15 cellular contexts compared by ENCODE assay signal in genomic region chr20:25022680-25023079, GRCh38. TPM values are rescaled to one million over a fixed set of nuclear protein-coding genes. Genes with fewer than 3 reads are reported as not detected.
DNase-seq lines count a peak whose midpoint lies in the region; TF ChIP-seq lines count a peak whose summit lies in the region.
"Had no signal": no experiment of that assay in that cellular context is flagged by ENCODE, and none has a peak within 500 bp of the region (broad histone marks: within the 10 kb centered on the region; RNA-seq: fewer than 3 reads in every experiment).

No MANE protein-coding gene starts in this region.

- intact Hi-C loops in MCF 10A (cut with micrococcal nuclease): no loop called here

- no peaks in the 10 kb centered on the region for H3K36me3 ChIP-seq in brain microvascular endothelial cell (replicated peaks)

- in situ Hi-C loops in brain microvascular endothelial cell (cut with HindIII; ENCODE audit: low pct_ligation_motif_present, low sequenced_read_pairs): no loop called here

- H3K27ac Mint-ChIP-seq in MCF 10A (ENCODE audit: low read depth, unreplicated experiment): no peak overlapping the region
- H3K27ac Mint-ChIP-seq: B cell had no signal

- CTCF ChIA-PET in MCF 10A (lab: Yijun Ruan, JAX): interaction anchor here (1.0 to 4.8 kb wide), 5 partner anchors 11 to 156 kb away, joined by 3 to 30 read pairs (median 5); no protein-coding TSS in a partner anchor

- H3K4me1 Mint-ChIP-seq in MCF 10A (ENCODE audit: insufficient read depth, unreplicated experiment): peaks cover 17% of the 10 kb centered on the region

- H3K4me3 Mint-ChIP-seq in MCF 10A (ENCODE audit: unreplicated experiment): no peak overlapping the region
- H3K4me3 Mint-ChIP-seq: B cell had no signal

- TF ChIP-seq CTCF in MCF 10A (IDR thresholded peaks at IDR 0.05; ENCODE audit: unreplicated experiment) (no peak), brain microvascular endothelial cell (IDR thresholded peaks at IDR 0.05; ENCODE audit: low read depth, low read length, missing control alignments) (no peak)

- peaks cover 14% of the 10 kb centered on the region for H3K36me3 Mint-ChIP-seq in MCF 10A (ENCODE audit: insufficient read depth, unreplicated experiment)

- no peak overlapping the region for H3K4me3 ChIP-seq in brain microvascular endothelial cell (ENCODE audit: low read depth, low read length)
- H3K4me3 ChIP-seq: coronary artery had no signal

- no TSS peak for BruUV-seq in MCF 10A (replicated peaks; lab: Mats Ljungman, UMichigan)

- POLR2A ChIA-PET in MCF 10A (lab: Yijun Ruan, JAX): interaction anchor here (0.6 to 6.0 kb wide), 12 partner anchors 11 to 226 kb away, joined by 3 to 42 read pairs (median 5); partner anchors contain the start of gene ACSS1

- DNase-seq in HPDE6-E6E7 (ENCODE audit: extremely low spot score): peak; percentile 98
- peak; percentile 84 for DNase-seq in MCF 10A (ENCODE audit: unreplicated experiment)
- DNase-seq in iPS-NIHi11 (ENCODE audit: low spot score): peak; percentile 36
- DNase-seq in renal cortical epithelial cell (ENCODE audit: low read depth): peak; percentile 66
- DNase-seq in brain microvascular endothelial cell: no peak
- DNase-seq in NCI-H1417 (lab: John Stamatoyannopoulos, UW): no peak
- DNase-seq in 8988T: no peak
- no peak for DNase-seq in NCI-H2196 treated with DMSO at 0.1 percent for 48 hours (lab: John Stamatoyannopoulos, UW; ENCODE audit: unreplicated experiment)
- DNase-seq: activated CD4-positive, alpha-beta T cell treated with anti-CD3 and anti-CD28 coated beads for 1 hour; hypothalamus; NCI-H2171 treated with DMSO at 0.1 percent for 48 hours; stimulated activated CD4-positive, alpha-beta T cell treated with anti-CD3 and anti-CD28 coated beads, Interleukin-15, amount 100 ng/mL, for 24 hours had no signal

- H3K27me3 ChIP-seq in brain microvascular endothelial cell (replicated peaks): no peaks in the 10 kb centered on the region

- no peaks in the 10 kb centered on the region for H3K9me3 Mint-ChIP-seq in MCF 10A (ENCODE audit: unreplicated experiment)

- H3K27me3 Mint-ChIP-seq in MCF 10A (ENCODE audit: insufficient read depth, unreplicated experiment): no peaks in the 10 kb centered on the region
- H3K27me3 Mint-ChIP-seq: B cell had no signal

- H3K27ac ChIP-seq in brain microvascular endothelial cell: no peak overlapping the region
- H3K27ac ChIP-seq: coronary artery had no signal

RNA-seq across cellular contexts. Expression of gene APMAP, which starts 30.1 kb away (rescaled TPM):
- total RNA-seq in MCF 10A (2022) (75.3 and 104 TPM in 2 replicates), renal cortical epithelial cell (99.2 and 104 TPM in 2 replicates)

RNA-seq across cellular contexts. Expression of gene ACSS1, which starts 35.3 kb away (rescaled TPM):
- 0.51 and 0.83 TPM in 2 replicates for total RNA-seq in MCF 10A (2022)
- total RNA-seq in renal cortical epithelial cell: 1.2 and 11.8 TPM in 2 replicates

RNA-seq across cellular contexts. Expression of gene VSX1, which starts 59.3 kb away (rescaled TPM):
- not detected in 2 replicates for total RNA-seq in MCF 10A (2022)
- total RNA-seq in renal cortical epithelial cell: not detected in 2 replicates
- total RNA-seq: B cell, osteoblast had no signal

Comparison
In these comparisons a context has a peak if more than half of its experiments do, and no peak if none do; other contexts are left out.
1. DNase-seq: peak in HPDE6-E6E7 (single experiment), MCF 10A (single experiment), iPS-NIHi11 (single experiment) and renal cortical epithelial cell (single experiment); none in brain microvascular endothelial cell (single experiment), NCI-H1417 (0 of 3), 8988T (single experiment) and NCI-H2196 treated with DMSO at 0.1 percent for 48 hours (single experiment).